14 cellular contexts compared by ENCODE assay signal in the genomic region with DNA sequence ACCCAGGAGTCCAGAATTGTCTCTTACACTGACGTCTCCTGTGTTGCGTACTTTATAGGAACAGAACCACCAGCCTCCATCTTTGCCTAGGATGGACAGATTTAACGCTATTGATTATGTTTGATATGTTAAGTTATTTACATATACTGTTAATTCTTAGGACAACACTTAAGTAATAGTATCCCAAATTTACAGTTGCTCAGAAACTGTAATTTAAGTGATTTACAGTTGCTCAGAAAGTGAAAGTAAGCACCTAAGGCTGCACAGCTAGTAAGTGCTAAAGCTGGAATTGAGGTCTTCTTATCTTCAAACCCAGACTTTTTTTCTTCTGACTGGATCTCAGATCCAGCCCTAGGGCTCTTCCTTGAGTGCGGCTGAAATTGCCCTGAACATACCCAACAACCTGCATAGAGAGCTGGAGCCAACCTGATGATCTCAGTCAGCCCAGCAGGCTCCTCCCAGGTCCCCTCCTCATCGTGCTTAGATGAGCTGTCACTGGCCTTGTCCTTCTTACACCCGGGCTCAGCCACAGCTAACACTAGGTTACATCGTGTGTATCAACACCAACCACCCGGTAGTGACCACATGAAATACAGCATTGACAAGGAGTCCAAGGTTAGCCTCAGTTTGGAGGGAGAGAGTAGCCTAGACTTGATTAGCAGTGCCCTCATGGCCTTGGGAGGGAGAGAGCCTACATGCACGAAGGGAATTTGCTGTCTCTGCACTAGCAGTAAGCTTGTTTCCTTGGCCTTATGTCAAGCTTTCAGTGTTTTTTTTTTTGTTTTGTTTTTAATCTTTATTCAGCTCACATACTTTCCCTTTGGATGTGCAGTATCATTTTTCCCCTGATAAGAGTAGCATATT.
DNase-seq lines count a peak whose midpoint lies in the region; ATAC-seq, FAIRE-seq and TF ChIP-seq lines count a peak whose summit lies in the region.
"Had no signal": no experiment of that assay in that cellular context is flagged by ENCODE, and none has a peak within 500 bp of the region (broad histone marks: within the 10 kb centered on the region; RNA-seq: fewer than 3 reads in every experiment).

No MANE protein-coding gene starts in this region.

- peaks cover 1% of the 10 kb centered on the region for H3K9me3 Mint-ChIP-seq in Caco-2 (ENCODE audit: unreplicated experiment)
- H3K9me3 Mint-ChIP-seq in activated T-cell treated with anti-CD3 and anti-CD28 coated beads, Interleukin-2, amount 50 U/mL, for 4 hours: no peaks in the 10 kb centered on the region

- no peak for TF ChIP-seq POLR2A in A549 (IDR thresholded peaks at IDR 0.05; ENCODE audit: low read length)

- ATAC-seq in A549 (peak in 1 of 2 experiments; percentile 60; a peak in 3 of 6 replicates), HG03095 (IDR thresholded peaks at IDR 0.05; ENCODE audit: unreplicated experiment) (no peak)
- ATAC-seq in activated T-cell treated with anti-CD3 and anti-CD28 coated beads, Interleukin-2, amount 50 U/mL, for 4 hours: no peak
- ATAC-seq: stimulated activated naive B cell treated with anti-CD40 and anti-IgM and Interleukin-4, amounts not matched to agents 10 μg/mL and 1 μg/mL and 100 μg/mL, for 72 hours; T-cell had no signal

- intact Hi-C loops in mammary epithelial cell (cut with micrococcal nuclease) (no loop called here), Caco-2 (cut with micrococcal nuclease; ENCODE audit: unreplicated experiment) (no loop called here)

- H3K27me3 ChIP-seq in mammary epithelial cell (ENCODE audit: insufficient read depth, low read length): no peaks in the 10 kb centered on the region
- H3K27me3 ChIP-seq in liver (ENCODE audit: control insufficient read depth in 4 of 4, insufficient read depth in 4 of 4, low read length in 3 of 4): no peaks in the 10 kb centered on the region
- no peaks in the 10 kb centered on the region for H3K27me3 ChIP-seq in Caco-2 (replicated peaks; ENCODE audit: control insufficient read depth, insufficient read depth, low read length)

- TF ChIP-seq RAD21 in A549 (conservative IDR thresholded peaks at IDR 0.05 in 1 of 2, IDR thresholded peaks at IDR 0.05 in 1 of 2): no peak
- TF ChIP-seq RAD21 in liver (IDR thresholded peaks at IDR 0.05): no peak

- peaks cover 49% of the 10 kb centered on the region for H3K4me1 ChIP-seq in A549
- H3K4me1 ChIP-seq in mammary epithelial cell (ENCODE audit: insufficient read depth, low read length): peaks cover 43% of the 10 kb centered on the region
- H3K4me1 ChIP-seq in liver (ENCODE audit: control insufficient read depth in 4 of 4, insufficient read depth in 4 of 4, low read length in 3 of 4): peaks cover 6 to 25% (median 11%) of the 10 kb centered on the region in 4 donors
- H3K4me1 ChIP-seq in Caco-2: peaks cover 30% of the 10 kb centered on the region

- peak overlapping the region; percentile 75 for H2AFZ ChIP-seq in mammary epithelial cell (ENCODE audit: low read depth, low read length)

- dilution Hi-C loops in mammary epithelial cell (cut with HindIII; ENCODE audit: low sequenced_read_pairs): loop anchor here (5.0 kb wide), 1 partner anchor 66 kb away; no protein-coding TSS in a partner anchor

- TF ChIP-seq CTCF in A549 (IDR thresholded peaks at IDR 0.05) (no peak), mammary epithelial cell (conservative IDR thresholded peaks at IDR 0.05 in 1 of 2, IDR thresholded peaks at IDR 0.05 in 1 of 2; ENCODE audit: extremely low read depth in 1 of 2, insufficient read depth in 1 of 2, low read depth in 1 of 2, low read length in 2 of 2) (no peak), liver (IDR thresholded peaks at IDR 0.05; ENCODE audit: low read depth, low read length, missing input control) (no peak), Caco-2 (IDR thresholded peaks at IDR 0.05; ENCODE audit: insufficient read depth in 1 of 2, low read depth in 1 of 2, low read length in 1 of 2, severe bottlenecking in 1 of 2, unreplicated experiment in 1 of 2) (no peak)

- H3K4me3 ChIP-seq in A549 (no peak overlapping the region), mammary epithelial cell (replicated peaks in 1 of 3; ENCODE audit: insufficient read depth in 1 of 3, low read depth in 2 of 3, low read length in 3 of 3) (no peak overlapping the region), liver (ENCODE audit: low read depth in 1 of 3, low read length in 3 of 3) (no peak overlapping the region), Caco-2 (ENCODE audit: low read depth, low read length) (no peak overlapping the region)
- H3K4me3 ChIP-seq: coronary artery had no signal

- no peak for TF ChIP-seq EP300 in A549 (IDR thresholded peaks at IDR 0.05)

- POLR2A ChIA-PET in A549 (lab: Yijun Ruan, JAX): no interaction called here
- POLR2A ChIA-PET in Caco-2 (lab: Charles Lee): interaction anchor here (0.6 kb wide), 1 partner anchor 44 kb away, joined by 4 read pairs; no protein-coding TSS in a partner anchor

- CTCF ChIA-PET in A549 (lab: Yijun Ruan, JAX): interaction anchor here (0.8 to 1.0 kb wide), 3 partner anchors 10 to 289 kb away, joined by 3 to 5 read pairs (median 4); no protein-coding TSS in a partner anchor
- CTCF ChIA-PET in mammary epithelial cell (lab: Charles Lee; ENCODE audit: low non-redundant PET): no interaction called here
- CTCF ChIA-PET in Caco-2 (lab: Charles Lee): no interaction called here

- in situ Hi-C loops in mammary epithelial cell (cut with MboI; ENCODE audit: low sequenced_read_pairs in 2 of 2): no loop called here

- DNase-seq in A549 (ENCODE audit: low read depth in 1 of 2, low spot score in 1 of 2) (peak in 1 of 2 experiments; percentile 44), mammary epithelial cell (peak; percentile 55), Caco-2 (no peak), NOMO-1 treated with dmso at 0.1 percent for 144 hours (lab: John Stamatoyannopoulos, UW; ENCODE audit: unreplicated experiment) (no peak)
- DNase-seq in activated T-cell treated with anti-CD3 and anti-CD28 coated beads, Interleukin-2, amount 50 U/mL, for 4 hours: no peak
- DNase-seq: activated naive CD8-positive, alpha-beta T cell treated with anti-CD3 and anti-CD28 coated beads for 36 hours; KG1; stimulated activated naive B cell treated with anti-CD40 and anti-IgM and Interleukin-4, amounts not matched to agents 10 μg/mL and 1 μg/mL and 100 μg/mL, for 72 hours; T-cell had no signal

- H3K4me3 Mint-ChIP-seq in Caco-2 (ENCODE audit: unreplicated experiment): no peak overlapping the region
- H3K4me3 Mint-ChIP-seq in activated T-cell treated with anti-CD3 and anti-CD28 coated beads, Interleukin-2, amount 50 U/mL, for 4 hours: no peak overlapping the region
- H3K4me3 Mint-ChIP-seq: activated naive CD8-positive, alpha-beta T cell treated with anti-CD3 and anti-CD28 coated beads for 36 hours; stimulated activated naive B cell treated with anti-CD40 and anti-IgM and Interleukin-4, amounts not matched to agents 10 μg/mL and 1 μg/mL and 100 μg/mL, for 72 hours; T-cell had no signal

- no peaks in the 10 kb centered on the region for H4K20me1 ChIP-seq in mammary epithelial cell (ENCODE audit: insufficient read depth, low read length)

- no peak for FAIRE-seq in A549 (lab: Jason Lieb, UNC)
- FAIRE-seq: kidney had no signal

- H3K27ac ChIP-seq in A549: peak overlapping the region; percentile 47 to 78
- H3K27ac ChIP-seq in KOPT-K1 (ENCODE audit: low read depth, low read length, poor library complexity, severe bottlenecking): peak overlapping the region; percentile 46
- no peak overlapping the region for H3K27ac ChIP-seq in mammary epithelial cell (ENCODE audit: insufficient read depth, low read depth, low read length)
- H3K27ac ChIP-seq in liver (ENCODE audit: low read depth in 1 of 2, low read length in 2 of 2): peak overlapping the region in 1 of 2 donors; percentile 33

- H3K4me1 Mint-ChIP-seq in Caco-2 (ENCODE audit: low read depth, unreplicated experiment): peaks cover 21% of the 10 kb centered on the region
- no peaks in the 10 kb centered on the region for H3K4me1 Mint-ChIP-seq in activated T-cell treated with anti-CD3 and anti-CD28 coated beads, Interleukin-2, amount 50 U/mL, for 4 hours (ENCODE audit: low read depth)

- WGBS in A549 (ENCODE audit: missing lambda C conversion rate): 46% methylated on average over 9 of the region's 9 CpGs
- 53% methylated on average over 9 of the region's 9 CpGs for WGBS in mammary epithelial cell (ENCODE audit: low coverage, missing lambda C conversion rate)
- 52% methylated on average over 9 of the region's 9 CpGs for WGBS in liver

- no peaks in the 10 kb centered on the region for H3K36me3 Mint-ChIP-seq in Caco-2 (ENCODE audit: insufficient read depth, unreplicated experiment)
- no peaks in the 10 kb centered on the region for H3K36me3 Mint-ChIP-seq in activated T-cell treated with anti-CD3 and anti-CD28 coated beads, Interleukin-2, amount 50 U/mL, for 4 hours (ENCODE audit: insufficient read depth)
- H3K36me3 Mint-ChIP-seq: activated naive CD8-positive, alpha-beta T cell treated with anti-CD3 and anti-CD28 coated beads for 36 hours; stimulated activated naive B cell treated with anti-CD40 and anti-IgM and Interleukin-4, amounts not matched to agents 10 μg/mL and 1 μg/mL and 100 μg/mL, for 72 hours; T-cell had no signal

- peaks cover 4% of the 10 kb centered on the region; the same call in 1 of the 3 replicates for H3K9me3 ChIP-seq in A549
- peaks cover 7% of the 10 kb centered on the region for H3K9me3 ChIP-seq in KOPT-K1 (ENCODE audit: insufficient read depth, low read length, poor library complexity, severe bottlenecking)
- H3K9me3 ChIP-seq in mammary epithelial cell (replicated peaks; ENCODE audit: insufficient read depth, low read length): no peaks in the 10 kb centered on the region
- H3K9me3 ChIP-seq in liver (ENCODE audit: control insufficient read depth in 4 of 4, low read length in 3 of 4): peaks cover 2 to 6% (median 5%) of the 10 kb centered on the region in 4 donors
- H3K9me3 ChIP-seq in Caco-2: peaks cover 11% of the 10 kb centered on the region

- BruUV-seq in mammary epithelial cell (replicated peaks; lab: Mats Ljungman, UMichigan) (no TSS peak), Caco-2 (replicated peaks; lab: Mats Ljungman, UMichigan) (no TSS peak)

- H3K27ac Mint-ChIP-seq in Caco-2 (ENCODE audit: unreplicated experiment): no peak overlapping the region
- H3K27ac Mint-ChIP-seq: activated naive CD8-positive, alpha-beta T cell treated with anti-CD3 and anti-CD28 coated beads for 36 hours; stimulated activated naive B cell treated with anti-CD40 and anti-IgM and Interleukin-4, amounts not matched to agents 10 μg/mL and 1 μg/mL and 100 μg/mL, for 72 hours; T-cell had no signal

- H3K79me2 ChIP-seq in mammary epithelial cell (ENCODE audit: insufficient read depth, low read length): no peaks in the 10 kb centered on the region

- H3K9ac ChIP-seq in mammary epithelial cell (ENCODE audit: insufficient read depth, low read length) (no peak overlapping the region), liver (ENCODE audit: low read depth in 1 of 2, low read length in 2 of 2) (no peak overlapping the region)

- H3K4me2 ChIP-seq in A549: peak overlapping the region; percentile 51
- peak overlapping the region; percentile 34 for H3K4me2 ChIP-seq in mammary epithelial cell (ENCODE audit: insufficient read depth, low read depth, low read length)

- H3K36me3 ChIP-seq in KOPT-K1 (ENCODE audit: insufficient read depth, low read length) (no peaks in the 10 kb centered on the region), mammary epithelial cell (ENCODE audit: insufficient read depth, low read length) (no peaks in the 10 kb centered on the region), liver (ENCODE audit: control insufficient read depth in 4 of 4, insufficient read depth in 3 of 4, low read depth in 1 of 4, low read length in 3 of 4) (no peaks in the 10 kb centered on the region), Caco-2 (ENCODE audit: control insufficient read depth, insufficient read depth, low read length) (no peaks in the 10 kb centered on the region)

- no peaks in the 10 kb centered on the region for H3K27me3 Mint-ChIP-seq in Caco-2 (ENCODE audit: insufficient read depth, unreplicated experiment)
- H3K27me3 Mint-ChIP-seq in activated T-cell treated with anti-CD3 and anti-CD28 coated beads, Interleukin-2, amount 50 U/mL, for 4 hours (ENCODE audit: low read depth): peaks cover 3% of the 10 kb centered on the region
- H3K27me3 Mint-ChIP-seq: activated naive CD8-positive, alpha-beta T cell treated with anti-CD3 and anti-CD28 coated beads for 36 hours; stimulated activated naive B cell treated with anti-CD40 and anti-IgM and Interleukin-4, amounts not matched to agents 10 μg/mL and 1 μg/mL and 100 μg/mL, for 72 hours had no signal
